Comparison of ENCODE assay signal across 7 cellular contexts in genomic region chr4:3436798-3437581, GRCh38. TPM values are rescaled to one million over a fixed set of nuclear protein-coding genes. Genes with fewer than 3 reads are reported as not detected.
DNase-seq lines count a peak whose midpoint lies in the region; ATAC-seq and TF ChIP-seq lines count a peak whose summit lies in the region.

No MANE protein-coding gene starts in this region.

- peaks cover 11% of the 10 kb centered on the region for H3K36me3 Mint-ChIP-seq in dendritic cell treated with granulocyte-macrophage colony-stimulating factor and Interleukin-4, amounts not matched to agents 40 ng/mL and 50 ng/mL, for 4 days (ENCODE audit: low read depth)

- peaks cover 16% of the 10 kb centered on the region for H3K4me1 ChIP-seq in skeletal muscle satellite cell (ENCODE audit: control insufficient read depth, insufficient read depth, low read length)

- peak; percentile 9 for DNase-seq in HCEC 1CT
- DNase-seq in NCI-H446 treated with DMSO at 0.1 percent for 48 hours (lab: John Stamatoyannopoulos, UW) = peak; percentile 45
- DNase-seq in AML-193 (lab: John Stamatoyannopoulos, UW) = no peak
- no peak for DNase-seq in GM13976 (ENCODE audit: low spot score)

- peak overlapping the region; percentile 41 for H3K4me2 ChIP-seq in skeletal muscle satellite cell (ENCODE audit: low read length)

- no peak overlapping the region for H3K4me3 Mint-ChIP-seq in dendritic cell treated with granulocyte-macrophage colony-stimulating factor and Interleukin-4, amounts not matched to agents 40 ng/mL and 50 ng/mL, for 4 days

- in situ Hi-C loops in GM13976 (cut with MboI; ENCODE audit: low sequenced_read_pairs, unreplicated experiment) = no loop called here

- intact Hi-C loops in dendritic cell treated with granulocyte-macrophage colony-stimulating factor and Interleukin-4, amounts not matched to agents 40 ng/mL and 50 ng/mL, for 4 days (cut with micrococcal nuclease) = no loop called here

- no peak for ATAC-seq in HG03469 (IDR thresholded peaks at IDR 0.05; ENCODE audit: unreplicated experiment)

- H3K4me1 Mint-ChIP-seq in dendritic cell treated with granulocyte-macrophage colony-stimulating factor and Interleukin-4, amounts not matched to agents 40 ng/mL and 50 ng/mL, for 4 days (ENCODE audit: low read depth) = peaks cover 28% of the 10 kb centered on the region

- H3K27me3 Mint-ChIP-seq in dendritic cell treated with granulocyte-macrophage colony-stimulating factor and Interleukin-4, amounts not matched to agents 40 ng/mL and 50 ng/mL, for 4 days = peaks cover 6% of the 10 kb centered on the region

- H3K9me3 ChIP-seq in skeletal muscle satellite cell (replicated peaks; ENCODE audit: low read length) = no peaks in the 10 kb centered on the region

- TF ChIP-seq CTCF in GM13976 (IDR thresholded peaks at IDR 0.05; ENCODE audit: borderline replicate concordance, control extremely low read depth, extremely low read depth, insufficient read depth, missing control alignments) = no peak

- H3K9me3 Mint-ChIP-seq in dendritic cell treated with granulocyte-macrophage colony-stimulating factor and Interleukin-4, amounts not matched to agents 40 ng/mL and 50 ng/mL, for 4 days = no peaks in the 10 kb centered on the region

- H3K9ac ChIP-seq in skeletal muscle satellite cell (ENCODE audit: low read depth, low read length) = peak overlapping the region; percentile 62

- no peaks in the 10 kb centered on the region for H3K36me3 ChIP-seq in skeletal muscle satellite cell (ENCODE audit: insufficient read depth, low read length)

- H3K4me3 ChIP-seq in skeletal muscle satellite cell (ENCODE audit: low read length) = peak overlapping the region; percentile 19

- H3K27ac Mint-ChIP-seq in dendritic cell treated with granulocyte-macrophage colony-stimulating factor and Interleukin-4, amounts not matched to agents 40 ng/mL and 50 ng/mL, for 4 days = peak overlapping the region; percentile 54

- H3K27me3 ChIP-seq in skeletal muscle satellite cell (ENCODE audit: control insufficient read depth, insufficient read depth, low read length) = no peaks in the 10 kb centered on the region

RNA-seq across cellular contexts. Expression of gene HGFAC, which starts 4.8 kb away (rescaled TPM):
- not detected in 2 replicates for total RNA-seq in skeletal muscle satellite cell (2012; rRNA removed)

RNA-seq across cellular contexts. Expression of gene DOK7, which starts 26.1 kb away (rescaled TPM):
- total RNA-seq in skeletal muscle satellite cell (2012; rRNA removed) = 0.51 and 6.8 TPM in 2 replicates

Comparison
In these comparisons a context has a peak if more than half of its experiments do, and no peak if none do; other contexts are left out.
1. DNase-seq: peak in HCEC 1CT (single experiment) and NCI-H446 treated with DMSO at 0.1 percent for 48 hours (single experiment); none in AML-193 (0 of 2) and GM13976 (single experiment).